In the genomic region with DNA sequence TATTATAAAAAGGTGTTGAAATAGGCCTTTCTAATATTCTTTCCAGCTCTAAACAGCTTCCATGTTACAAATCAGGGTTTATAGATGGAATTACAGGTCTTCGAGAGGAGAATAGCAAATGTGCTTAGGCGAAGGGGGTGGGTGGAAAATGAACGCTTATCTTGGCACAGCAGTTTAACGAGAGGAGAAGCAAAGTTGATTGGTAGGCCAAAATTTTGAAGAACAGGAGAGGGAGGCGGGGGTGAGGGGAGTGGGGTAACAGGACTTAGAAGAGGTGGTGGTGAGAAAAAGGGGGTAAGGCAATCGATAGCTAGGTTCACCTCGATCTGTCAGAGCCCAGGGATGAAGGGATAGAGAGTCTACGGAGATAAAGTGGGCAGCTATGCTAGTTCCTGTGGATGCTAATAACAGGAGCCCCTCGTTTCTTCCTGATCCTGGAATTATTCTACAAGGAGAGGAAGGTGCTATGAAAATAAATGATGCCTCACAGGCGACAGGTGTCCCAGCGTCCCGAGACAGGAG, we compare ENCODE assay signal across 8 cellular contexts. TPM values are rescaled to one million over a fixed set of nuclear protein-coding genes. Genes with fewer than 3 reads are reported as not detected.
DNase-seq lines count a peak whose midpoint lies in the region; ATAC-seq and TF ChIP-seq lines count a peak whose summit lies in the region.

No MANE protein-coding gene starts in this region.

- H3K27ac Mint-ChIP-seq in activated CD8-positive, alpha-beta T cell treated with anti-CD3 and anti-CD28 coated beads, Interleukin-2, amount 10 ng/mL, durations not matched to agents 7 days and 5 days = peak overlapping the region; percentile 99
- H3K27ac Mint-ChIP-seq in glutamatergic neuron (ENCODE audit: unreplicated experiment) = peak overlapping the region; percentile 95

- no peaks in the 10 kb centered on the region for H3K27me3 Mint-ChIP-seq in activated CD8-positive, alpha-beta T cell treated with anti-CD3 and anti-CD28 coated beads, Interleukin-2, amount 10 ng/mL, durations not matched to agents 7 days and 5 days (ENCODE audit: low read depth)
- peaks cover 5% of the 10 kb centered on the region for H3K27me3 Mint-ChIP-seq in glutamatergic neuron (ENCODE audit: unreplicated experiment)

- H3K4me1 Mint-ChIP-seq in activated CD8-positive, alpha-beta T cell treated with anti-CD3 and anti-CD28 coated beads, Interleukin-2, amount 10 ng/mL, durations not matched to agents 7 days and 5 days (ENCODE audit: low read depth) = peaks cover 41% of the 10 kb centered on the region
- H3K4me1 Mint-ChIP-seq in glutamatergic neuron (ENCODE audit: low read depth, unreplicated experiment) = peaks cover 8% of the 10 kb centered on the region

- CTCF ChIA-PET in activated CD8-positive, alpha-beta T cell treated with anti-CD3 and anti-CD28 coated beads, Interleukin-2, amount 10 ng/mL, durations not matched to agents 7 days and 5 days (lab: Charles Lee) = interaction anchor here (0.9 to 3.3 kb wide), 7 partner anchors 9 to 66 kb away, joined by 3 to 14 read pairs (median 4); a partner anchor contains a TSS

- no peak for TF ChIP-seq CTCF in glutamatergic neuron (IDR thresholded peaks at IDR 0.05; ENCODE audit: partially characterized antibody, unreplicated experiment)

- peaks cover 19% of the 10 kb centered on the region for H3K36me3 Mint-ChIP-seq in activated CD8-positive, alpha-beta T cell treated with anti-CD3 and anti-CD28 coated beads, Interleukin-2, amount 10 ng/mL, durations not matched to agents 7 days and 5 days (ENCODE audit: low read depth)
- peaks cover 4% of the 10 kb centered on the region for H3K36me3 Mint-ChIP-seq in glutamatergic neuron (ENCODE audit: unreplicated experiment)

- peak; percentile 2 for ATAC-seq in GM19035 (IDR thresholded peaks at IDR 0.05; ENCODE audit: unreplicated experiment)
- no peak for ATAC-seq in activated CD8-positive, alpha-beta T cell treated with anti-CD3 and anti-CD28 coated beads, Interleukin-2, amount 10 ng/mL, durations not matched to agents 7 days and 5 days

- H3K9me3 Mint-ChIP-seq in activated CD8-positive, alpha-beta T cell treated with anti-CD3 and anti-CD28 coated beads, Interleukin-2, amount 10 ng/mL, durations not matched to agents 7 days and 5 days (ENCODE audit: insufficient read depth) = no peaks in the 10 kb centered on the region
- H3K9me3 Mint-ChIP-seq in glutamatergic neuron (ENCODE audit: unreplicated experiment) = peaks cover 6% of the 10 kb centered on the region

- DNase-seq in HUDEP-2 (lab: John Stamatoyannopoulos, UW; ENCODE audit: unreplicated experiment in 76 of 76) (peak in 63 of 76 experiments; percentile 2 to 68 (median 30)), glutamatergic neuron (no peak), renal cortical epithelial cell (ENCODE audit: low read depth) (peak; percentile 7), NCI-H345 treated with DMSO at 0.1 percent for 48 hours (lab: John Stamatoyannopoulos, UW; ENCODE audit: unreplicated experiment) (no peak), NCI-H510A treated with DMSO at 0.1 percent for 48 hours (lab: John Stamatoyannopoulos, UW) (no peak), NAMALWA (ENCODE audit: low spot score) (no peak)
- DNase-seq in activated CD8-positive, alpha-beta T cell treated with anti-CD3 and anti-CD28 coated beads, Interleukin-2, amount 10 ng/mL, durations not matched to agents 7 days and 5 days = peak; percentile 30

- peak overlapping the region; percentile 91 for H3K4me3 Mint-ChIP-seq in activated CD8-positive, alpha-beta T cell treated with anti-CD3 and anti-CD28 coated beads, Interleukin-2, amount 10 ng/mL, durations not matched to agents 7 days and 5 days
- H3K4me3 Mint-ChIP-seq in glutamatergic neuron (ENCODE audit: unreplicated experiment) = peak overlapping the region; percentile 93

- POLR2A ChIA-PET in activated CD8-positive, alpha-beta T cell treated with anti-CD3 and anti-CD28 coated beads, Interleukin-2, amount 10 ng/mL, durations not matched to agents 7 days and 5 days (lab: Charles Lee) = interaction anchor here (0.9 to 2.7 kb wide), 4 partner anchors 12 to 66 kb away, joined by 3 to 20 read pairs (median 4); a partner anchor contains a TSS

RNA-seq across cellular contexts. Expression of a gene that starts 0.7 kb away (rescaled TPM):
- 10 to 100 TPM; 12.4 to 13.4 TPM for total RNA-seq in activated CD8-positive, alpha-beta T cell treated with anti-CD3 and anti-CD28 coated beads, Interleukin-2, amount 10 ng/mL, durations not matched to agents 7 days and 5 days
- total RNA-seq in glutamatergic neuron (ENCODE audit: unreplicated experiment) (18.8 TPM), renal cortical epithelial cell (19.0 and 21.0 TPM in 2 replicates)

RNA-seq across cellular contexts. Expression of a gene that starts 0.8 kb away (rescaled TPM):
- 10 to 100 TPM; 22.9 to 23.8 TPM for total RNA-seq in activated CD8-positive, alpha-beta T cell treated with anti-CD3 and anti-CD28 coated beads, Interleukin-2, amount 10 ng/mL, durations not matched to agents 7 days and 5 days
- total RNA-seq in glutamatergic neuron (ENCODE audit: unreplicated experiment) (19.4 TPM), renal cortical epithelial cell (22.2 and 24.0 TPM in 2 replicates)

Comparison
In these comparisons a context has a peak if more than half of its experiments do, and no peak if none do; other contexts are left out.
1. DNase-seq: peak in HUDEP-2 (63 of 76), activated CD8-positive, alpha-beta T cell treated with anti-CD3 and anti-CD28 coated beads, Interleukin-2, amount 10 ng/mL, durations not matched to agents 7 days and 5 days (single experiment) and renal cortical epithelial cell (single experiment); none in glutamatergic neuron (single experiment), NCI-H345 treated with DMSO at 0.1 percent for 48 hours (single experiment), NCI-H510A treated with DMSO at 0.1 percent for 48 hours (single experiment) and NAMALWA (single experiment).